1 cellular context compared by ENCODE assay signal in the genomic region with DNA sequence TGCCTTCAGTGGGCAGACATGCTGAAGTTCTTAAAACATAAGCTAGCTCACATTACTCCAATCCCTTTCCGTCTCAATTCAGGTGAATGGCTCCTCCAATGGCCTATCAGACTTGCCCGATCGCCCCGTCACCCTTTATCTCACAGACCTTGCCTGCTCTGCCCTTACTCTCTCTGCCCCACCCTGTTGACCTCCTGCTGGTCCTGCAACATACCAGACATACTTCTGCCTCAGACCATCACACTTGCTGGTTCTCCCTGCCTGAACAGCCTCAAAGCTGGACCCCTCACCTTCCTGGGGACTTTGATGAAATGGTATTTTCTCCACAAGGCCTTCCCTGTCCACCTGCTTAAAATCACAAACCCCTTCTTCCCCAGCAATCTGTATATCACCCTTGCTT.
TF ChIP-seq lines count a peak whose summit lies in the region.

No MANE protein-coding gene starts in this region.

TF ChIP-seq in HCT116, 20 proteins besides CTCF, POLR2A, EP300 and RAD21 (continued from another document):
- TF ChIP-seq, protein P1, sequence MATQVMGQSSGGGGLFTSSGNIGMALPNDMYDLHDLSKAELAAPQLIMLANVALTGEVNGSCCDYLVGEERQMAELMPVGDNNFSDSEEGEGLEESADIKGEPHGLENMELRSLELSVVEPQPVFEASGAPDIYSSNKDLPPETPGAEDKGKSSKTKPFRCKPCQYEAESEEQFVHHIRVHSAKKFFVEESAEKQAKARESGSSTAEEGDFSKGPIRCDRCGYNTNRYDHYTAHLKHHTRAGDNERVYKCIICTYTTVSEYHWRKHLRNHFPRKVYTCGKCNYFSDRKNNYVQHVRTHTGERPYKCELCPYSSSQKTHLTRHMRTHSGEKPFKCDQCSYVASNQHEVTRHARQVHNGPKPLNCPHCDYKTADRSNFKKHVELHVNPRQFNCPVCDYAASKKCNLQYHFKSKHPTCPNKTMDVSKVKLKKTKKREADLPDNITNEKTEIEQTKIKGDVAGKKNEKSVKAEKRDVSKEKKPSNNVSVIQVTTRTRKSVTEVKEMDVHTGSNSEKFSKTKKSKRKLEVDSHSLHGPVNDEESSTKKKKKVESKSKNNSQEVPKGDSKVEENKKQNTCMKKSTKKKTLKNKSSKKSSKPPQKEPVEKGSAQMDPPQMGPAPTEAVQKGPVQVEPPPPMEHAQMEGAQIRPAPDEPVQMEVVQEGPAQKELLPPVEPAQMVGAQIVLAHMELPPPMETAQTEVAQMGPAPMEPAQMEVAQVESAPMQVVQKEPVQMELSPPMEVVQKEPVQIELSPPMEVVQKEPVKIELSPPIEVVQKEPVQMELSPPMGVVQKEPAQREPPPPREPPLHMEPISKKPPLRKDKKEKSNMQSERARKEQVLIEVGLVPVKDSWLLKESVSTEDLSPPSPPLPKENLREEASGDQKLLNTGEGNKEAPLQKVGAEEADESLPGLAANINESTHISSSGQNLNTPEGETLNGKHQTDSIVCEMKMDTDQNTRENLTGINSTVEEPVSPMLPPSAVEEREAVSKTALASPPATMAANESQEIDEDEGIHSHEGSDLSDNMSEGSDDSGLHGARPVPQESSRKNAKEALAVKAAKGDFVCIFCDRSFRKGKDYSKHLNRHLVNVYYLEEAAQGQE (IDR thresholded peaks at IDR 0.05; ENCODE audit: low read depth) = no peak
- TF ChIP-seq EZH2 (IDR thresholded peaks at IDR 0.05) = no peak
TF ChIP-seq in HCT116: peak in this region for 0.
